Comparison of ENCODE assay signal across 31 cellular contexts in genomic region chr16:88600539-88600896, GRCh38. TPM values are rescaled to one million over a fixed set of nuclear protein-coding genes. Genes with fewer than 3 reads are reported as not detected.
DNase-seq lines count a peak whose midpoint lies in the region; ATAC-seq, FAIRE-seq and TF ChIP-seq lines count a peak whose summit lies in the region.
"Had no signal": no experiment of that assay in that cellular context is flagged by ENCODE, and none has a peak within 500 bp of the region (broad histone marks: within the 10 kb centered on the region; RNA-seq: fewer than 3 reads in every experiment).

No MANE protein-coding gene starts in this region.

- no peak overlapping the region for H2BK20ac ChIP-seq in H1 (ENCODE audit: low read length)

- no peak overlapping the region for H2AFZ ChIP-seq in H1 (ENCODE audit: low read length)
- H2AFZ ChIP-seq: PC-9 had no signal

- no peak overlapping the region for H3K27ac Mint-ChIP-seq in activated naive CD8-positive, alpha-beta T cell treated with anti-CD3 and anti-CD28 coated beads, Interleukin-2, amount 50 U/mL, for 24 hours
- H3K27ac Mint-ChIP-seq: activated T-helper 17 cell treated with anti-CD3 and anti-CD28 coated beads, Interleukin-2, amount 50 U/mL, for 72 hours; T-helper 1 cell treated with Interleukin-12 subunit alpha and Interleukin-12 subunit beta and Interleukin-4 antibody, amounts not matched to agents 30 μg/mL and 1 μg/mL, for 36 hours had no signal

- no peak overlapping the region for H3K4ac ChIP-seq in H1 (replicated peaks; ENCODE audit: insufficient read length, low read depth, low read length)

- no peak for TF ChIP-seq CTCF in H1 (IDR thresholded peaks at IDR 0.05; ENCODE audit: control extremely low read depth in 1 of 3, insufficient read depth in 1 of 3, low read depth in 1 of 3, low read length in 3 of 3)
- TF ChIP-seq CTCF in sigmoid colon (IDR thresholded peaks at IDR 0.05) = no peak

- intact Hi-C loops in right cardiac atrium (cut with DNase I) = no loop called here
- intact Hi-C loops in left cardiac atrium (cut with DNase I) = no loop called here
- intact Hi-C loops in sigmoid colon (cut with DNase I) = no loop called here

- H3K23ac ChIP-seq in H1 (ENCODE audit: insufficient read length) = no peak overlapping the region

- no peak overlapping the region for H4K91ac ChIP-seq in H1 (replicated peaks; ENCODE audit: insufficient read length, low read length)

- H3K23me2 ChIP-seq in H1 (ENCODE audit: low read depth, low read length) = no peaks in the 10 kb centered on the region

- no peak overlapping the region; a peak in 1 of 4 replicates for H3K4me2 ChIP-seq in H1 (ENCODE audit: insufficient read depth in 1 of 2, low read depth in 2 of 2, low read length in 2 of 2)
- H3K4me2 ChIP-seq: PC-9 had no signal

- TF ChIP-seq POLR2A in H1 (IDR thresholded peaks at IDR 0.05; ENCODE audit: control extremely low read depth in 1 of 2, low read depth in 2 of 2, low read length in 2 of 2) (no peak), sigmoid colon (IDR thresholded peaks at IDR 0.05) (no peak), erythroblast (IDR thresholded peaks at IDR 0.05; ENCODE audit: low read length) (no peak)

- DNase-seq in right cardiac atrium = no peak
- no peak for DNase-seq in left cardiac atrium
- no peak for DNase-seq in H1 (ENCODE audit: low read depth in 1 of 2, low spot score in 2 of 2)
- DNase-seq in sigmoid colon = no peak
- DNase-seq in erythroblast (lab: John Stamatoyannopoulos, UW) = no peak
- DNase-seq in activated naive CD8-positive, alpha-beta T cell treated with anti-CD3 and anti-CD28 coated beads, Interleukin-2, amount 50 U/mL, for 24 hours = no peak
- DNase-seq in NCI-H2227 (lab: John Stamatoyannopoulos, UW; ENCODE audit: unreplicated experiment) = no peak
- DNase-seq: activated CD4-positive, alpha-beta T cell treated with anti-CD3 and anti-CD28 coated beads for 1 hour; activated naive CD4-positive, alpha-beta T cell treated with anti-CD3 and anti-CD28 coated beads, Interleukin-2, amount 50 U/mL, for 16 hours; amygdala; brain microvascular endothelial cell; DMS53; effector CD4-positive, alpha-beta T cell; islet precursor cell; midbrain; naive B cell; NCI-H1436; NCI-H2081; NCI-H226; NCI-H69; occipital lobe; psoas muscle had no signal

- peaks cover 0 to 5% of the 10 kb centered on the region in 2 experiments; a peak in 1 of 4 replicates for H3K79me2 ChIP-seq in H1 (ENCODE audit: control insufficient read depth in 1 of 2, insufficient read depth in 2 of 2, low read length in 2 of 2)

- H3K18ac ChIP-seq in H1 (ENCODE audit: extremely low read depth, low read length) = no peak overlapping the region

- H3K9me3 ChIP-seq in right cardiac atrium (ENCODE audit: control insufficient read depth, low read length) (no peaks in the 10 kb centered on the region), H1 (ENCODE audit: insufficient read depth in 2 of 2, low read depth in 1 of 2, low read length in 1 of 2) (no peaks in the 10 kb centered on the region), sigmoid colon (no peaks in the 10 kb centered on the region)
- H3K9me3 ChIP-seq: psoas muscle had no signal

- WGBS in right cardiac atrium = 93% methylated on average over 6 of the region's 6 CpGs
- WGBS in H1 (ENCODE audit: extremely low coverage in 1 of 2, insufficient coverage in 1 of 2, insufficient read length in 1 of 2, insufficient replicate concordance in 2 of 2, low coverage in 1 of 2, low lambda C conversion rate in 2 of 2, missing lambda C conversion rate in 1 of 2), 2 experiments = 90% methylated on average over 6 of the region's 6 CpGs; no CpG with 5 or more reads in 1 of the 2 experiments
- WGBS in sigmoid colon, 2 donors = 93 to 95% methylated on average over 6 of the region's 6 CpGs

- peak overlapping the region; percentile 4 for H3K56ac ChIP-seq in H1 (replicated peaks; ENCODE audit: insufficient read length, low read depth, low read length)

- peaks cover 6 to 18% of the 10 kb centered on the region in 2 experiments for H4K20me1 ChIP-seq in H1 (replicated peaks in 1 of 2; ENCODE audit: control insufficient read depth in 1 of 2, insufficient read depth in 2 of 2, low read length in 2 of 2)

- H3K4me3 Mint-ChIP-seq in activated naive CD8-positive, alpha-beta T cell treated with anti-CD3 and anti-CD28 coated beads, Interleukin-2, amount 50 U/mL, for 24 hours = no peak overlapping the region
- H3K4me3 Mint-ChIP-seq: activated T-helper 17 cell treated with anti-CD3 and anti-CD28 coated beads, Interleukin-2, amount 50 U/mL, for 72 hours; stimulated activated effector memory CD8-positive, alpha-beta T cell treated with anti-CD3 and anti-CD28 coated beads, Interleukin-12 subunit alpha, Interleukin-12 subunit beta, amount 100 ng/mL, for 72 hours; T-helper 1 cell treated with Interleukin-12 subunit alpha and Interleukin-12 subunit beta and Interleukin-4 antibody, amounts not matched to agents 30 μg/mL and 1 μg/mL, for 36 hours had no signal

- H3K36me3 Mint-ChIP-seq in activated naive CD8-positive, alpha-beta T cell treated with anti-CD3 and anti-CD28 coated beads, Interleukin-2, amount 50 U/mL, for 24 hours (ENCODE audit: low read depth) = peaks cover 32% of the 10 kb centered on the region

- H2AK5ac ChIP-seq in H1 (ENCODE audit: low read depth, low read length) = no peak overlapping the region

- no peaks in the 10 kb centered on the region for H3K9me3 Mint-ChIP-seq in activated naive CD8-positive, alpha-beta T cell treated with anti-CD3 and anti-CD28 coated beads, Interleukin-2, amount 50 U/mL, for 24 hours
- H3K9me3 Mint-ChIP-seq: activated T-helper 17 cell treated with anti-CD3 and anti-CD28 coated beads, Interleukin-2, amount 50 U/mL, for 72 hours; naive B cell; stimulated activated effector memory CD8-positive, alpha-beta T cell treated with anti-CD3 and anti-CD28 coated beads, Interleukin-12 subunit alpha, Interleukin-12 subunit beta, amount 100 ng/mL, for 72 hours; T-helper 1 cell treated with Interleukin-12 subunit alpha and Interleukin-12 subunit beta and Interleukin-4 antibody, amounts not matched to agents 30 μg/mL and 1 μg/mL, for 36 hours had no signal

- H3K4me3 ChIP-seq in right cardiac atrium (ENCODE audit: low read length) = no peak overlapping the region
- H3K4me3 ChIP-seq in H1 (ENCODE audit: extremely low read depth in 1 of 4, insufficient read depth in 2 of 4, low read depth in 3 of 4, low read length in 4 of 4) = no peak overlapping the region
- no peak overlapping the region for H3K4me3 ChIP-seq in sigmoid colon
- H3K4me3 ChIP-seq: PC-9, psoas muscle had no signal

- H4K8ac ChIP-seq in H1 (ENCODE audit: extremely low read depth, insufficient read depth, low read length) = no peak overlapping the region

- H3K27me3 ChIP-seq in right cardiac atrium (ENCODE audit: control insufficient read depth, insufficient read depth) (no peaks in the 10 kb centered on the region), H1 (replicated peaks in 1 of 4; ENCODE audit: control insufficient read depth in 3 of 4, extremely low read depth in 1 of 4, insufficient read depth in 3 of 4, low read length in 3 of 4) (no peaks in the 10 kb centered on the region), sigmoid colon (no peaks in the 10 kb centered on the region)
- H3K27me3 ChIP-seq: brain microvascular endothelial cell had no signal

- H2BK120ac ChIP-seq in H1 (replicated peaks; ENCODE audit: low read depth, low read length) = no peak overlapping the region

- peaks cover 5% of the 10 kb centered on the region for H3K4me1 Mint-ChIP-seq in activated naive CD8-positive, alpha-beta T cell treated with anti-CD3 and anti-CD28 coated beads, Interleukin-2, amount 50 U/mL, for 24 hours

- H3K79me1 ChIP-seq in H1 (ENCODE audit: low read depth, low read length) = peaks cover 3% of the 10 kb centered on the region

- CTCF ChIA-PET in H1 (lab: Charles Lee; ENCODE audit: partially characterized antibody) = interaction anchor here (0.8 to 3.3 kb wide), 7 partner anchors 9 to 33 kb away, joined by 3 to 17 read pairs (median 4); no protein-coding TSS in a partner anchor

- H3K27ac ChIP-seq in right cardiac atrium (ENCODE audit: low read length) (peak overlapping the region; percentile 83), H1 (ENCODE audit: low read depth, low read length) (no peak overlapping the region), sigmoid colon (peak overlapping the region in 3 of 4 donors; percentile 29 to 55 (median 35))
- H3K27ac ChIP-seq: brain microvascular endothelial cell, PC-9 had no signal

- peaks cover 8% of the 10 kb centered on the region for H3K4me1 ChIP-seq in right cardiac atrium (ENCODE audit: control insufficient read depth, insufficient read depth, low read length)
- peaks cover 0 to 3% (median 0%) of the 10 kb centered on the region in 4 experiments; a peak in 3 of 7 replicates for H3K4me1 ChIP-seq in H1 (replicated peaks in 1 of 4; ENCODE audit: control insufficient read depth in 3 of 4, insufficient read depth in 4 of 4, low read length in 3 of 4)
- H3K4me1 ChIP-seq in sigmoid colon = peaks cover 0 to 5% (median 0%) of the 10 kb centered on the region in 4 donors
- H3K4me1 ChIP-seq: psoas muscle had no signal

- no peak overlapping the region for H2BK15ac ChIP-seq in H1 (ENCODE audit: low read length)

- no peaks in the 10 kb centered on the region for H3K27me3 Mint-ChIP-seq in activated naive CD8-positive, alpha-beta T cell treated with anti-CD3 and anti-CD28 coated beads, Interleukin-2, amount 50 U/mL, for 24 hours
- H3K27me3 Mint-ChIP-seq: activated T-helper 17 cell treated with anti-CD3 and anti-CD28 coated beads, Interleukin-2, amount 50 U/mL, for 72 hours; naive B cell had no signal

- no peak overlapping the region for H3K9ac ChIP-seq in H1 (replicated peaks in 1 of 4; ENCODE audit: extremely low read depth in 1 of 4, low read depth in 3 of 4, low read length in 3 of 4)

- no peak overlapping the region for H3K14ac ChIP-seq in H1 (ENCODE audit: insufficient read length)

- TF ChIP-seq RAD21 in H1 (IDR thresholded peaks at IDR 0.05 in 1 of 2, conservative IDR thresholded peaks at IDR 0.05 in 1 of 2; ENCODE audit: low read depth in 2 of 2, low read length in 2 of 2) = no peak

- no peak overlapping the region for H2BK12ac ChIP-seq in H1 (ENCODE audit: low read depth, low read length)

- no peak overlapping the region for H4K5ac ChIP-seq in H1 (ENCODE audit: insufficient read length, low read depth, low read length)

- FAIRE-seq in H1 (lab: Jason Lieb, UNC) = no peak
- FAIRE-seq: GM12892 had no signal

- peaks cover 17 to 43% (median 34%) of the 10 kb centered on the region in 4 experiments for H3K36me3 ChIP-seq in H1 (ENCODE audit: control insufficient read depth in 2 of 4, insufficient read depth in 4 of 4, low read length in 3 of 4)
- H3K36me3 ChIP-seq in sigmoid colon = peaks cover 10 to 72% (median 38%) of the 10 kb centered on the region in 4 donors

- TF ChIP-seq EP300 in H1 (IDR thresholded peaks at IDR 0.05; ENCODE audit: borderline replicate concordance in 1 of 2, low read depth in 2 of 2, low read length in 2 of 2) (no peak), sigmoid colon (IDR thresholded peaks at IDR 0.05) (no peak)

- H2BK5ac ChIP-seq in H1 (ENCODE audit: low read depth, low read length) = no peak overlapping the region

- POLR2A ChIA-PET in H1 (lab: Charles Lee; ENCODE audit: partially characterized antibody) = interaction anchor here (0.8 to 1.5 kb wide), 4 partner anchors 9 to 41 kb away, joined by 3 to 5 read pairs (median 4); partner anchors contain the start of gene IL17C

- no peak for ATAC-seq in right cardiac atrium
- ATAC-seq in left cardiac atrium = no peak
- ATAC-seq in activated naive CD8-positive, alpha-beta T cell treated with anti-CD3 and anti-CD28 coated beads, Interleukin-2, amount 50 U/mL, for 24 hours = no peak
- ATAC-seq: activated T-helper 17 cell treated with anti-CD3 and anti-CD28 coated beads, Interleukin-2, amount 50 U/mL, for 72 hours; HCT116; psoas muscle; SK-N-SH treated with all-trans-retinoic acid at 6 μM for 48 hours; stimulated activated effector memory CD8-positive, alpha-beta T cell treated with anti-CD3 and anti-CD28 coated beads, Interleukin-12 subunit alpha, Interleukin-12 subunit beta, amount 100 ng/mL, for 72 hours had no signal

RNA-seq across cellular contexts. Expression of gene ZC3H18, which starts 30.3 kb away (rescaled TPM):
- total RNA-seq in right cardiac atrium (10 to 100 TPM; 17.5 to 25.1 (median 21.2) TPM), left cardiac atrium (10 to 100 TPM; 23.1 to 25.3 TPM), sigmoid colon (10 to 100 TPM; 15.5 to 22.1 (median 16.6) TPM)
- polyA plus RNA-seq in right cardiac atrium (19.6 TPM), H1 (2011; rRNA removed) (12.1 and 19.2 TPM in 2 replicates), sigmoid colon (10 to 100 TPM in 2 of 3 donors, 1 to 10 TPM in 1; 9.6 to 37.7 (median 13.6) TPM)
- total RNA-seq in H1 (2021; fragmentation: NEBNext Ultra II Directional; extraction: Animal tissue kit (Norgen Biotek cat#: 25700)) = 70.3 and 73.2 TPM in 2 replicates
- 17.0 TPM for polyA plus RNA-seq in H1 (2011; cell fraction: cytosol; rRNA removed)
- 42.7 TPM for polyA plus RNA-seq in H1 (2011; cell fraction: nucleus; rRNA removed)
- 44.2 to 48.4 TPM (median 46.4 TPM) in 4 replicates for polyA plus RNA-seq in H1 (2012, experiment 1 of 2)
- 35.2 TPM for polyA plus RNA-seq in H1 (2012, experiment 2 of 2)
- polyA plus RNA-seq in H1 (2013, experiment 1 of 2) = 47.2 TPM
- 44.5 TPM for polyA plus RNA-seq in H1 (2013, experiment 2 of 2)
- polyA minus RNA-seq in H1 (2011; rRNA and poly(A)+ RNA removed) = 6.4 and 11.1 TPM in 2 replicates
- 19.7 TPM for polyA minus RNA-seq in H1 (2011; cell fraction: cytosol; rRNA and poly(A)+ RNA removed)
- 18.5 TPM for polyA minus RNA-seq in H1 (2011; cell fraction: nucleus; rRNA and poly(A)+ RNA removed)

RNA-seq across cellular contexts. Expression of gene IL17C, which starts 37.9 kb away (rescaled TPM):
- total RNA-seq in right cardiac atrium = not detected
- not detected for polyA plus RNA-seq in right cardiac atrium
- not detected for total RNA-seq in left cardiac atrium
- 1.1 and 1.4 TPM in 2 replicates for total RNA-seq in H1 (2021; fragmentation: NEBNext Ultra II Directional; extraction: Animal tissue kit (Norgen Biotek cat#: 25700))
- 1.9 and 3.0 TPM in 2 replicates for polyA plus RNA-seq in H1 (2011; rRNA removed)
- polyA plus RNA-seq in H1 (2011; cell fraction: cytosol; rRNA removed) = 1.4 TPM
- 4.2 TPM for polyA plus RNA-seq in H1 (2011; cell fraction: nucleus; rRNA removed)
- 2.1 to 3.1 TPM (median 2.5 TPM) in 4 replicates for polyA plus RNA-seq in H1 (2012, experiment 1 of 2)
- 2.6 TPM for polyA plus RNA-seq in H1 (2012, experiment 2 of 2)
- polyA plus RNA-seq in H1 (2013, experiment 1 of 2) = 3.1 TPM
- 3.4 TPM for polyA plus RNA-seq in H1 (2013, experiment 2 of 2)
- 0.34 and 0.41 TPM in 2 replicates for polyA minus RNA-seq in H1 (2011; rRNA and poly(A)+ RNA removed)
- 1.5 TPM for polyA minus RNA-seq in H1 (2011; cell fraction: cytosol; rRNA and poly(A)+ RNA removed)
- polyA minus RNA-seq in H1 (2011; cell fraction: nucleus; rRNA and poly(A)+ RNA removed) = 2.6 TPM
- total RNA-seq in sigmoid colon = not detected
- polyA plus RNA-seq in sigmoid colon = under 1 TPM in 1 of 3 donors, not detected in 2; 0.96 TPM
- total RNA-seq: occipital lobe, PC-9, psoas muscle, subcutaneous adipose tissue, ureter had no signal
- polyA plus RNA-seq: psoas muscle had no signal

RNA-seq across cellular contexts. Expression of gene CYBA, which starts 50.3 kb away (rescaled TPM):
- total RNA-seq in right cardiac atrium (100 to 1,000 TPM in 1 of 4 donors, 10 to 100 TPM in 3; 53.9 to 101 (median 70.7) TPM), left cardiac atrium (100 to 1,000 TPM in 1 of 2 donors, 10 to 100 TPM in 1; 58.9 to 131 TPM), sigmoid colon (100 to 1,000 TPM in 2 of 4 donors, 10 to 100 TPM in 2; 63.1 to 147 (median 105) TPM)
- polyA plus RNA-seq in right cardiac atrium (84.2 TPM), H1 (2011; rRNA removed) (254 and 340 TPM in 2 replicates), sigmoid colon (100 to 1,000 TPM in 2 of 3 donors, 10 to 100 TPM in 1; 81.1 to 429 (median 208) TPM)
- total RNA-seq in H1 (2021; fragmentation: NEBNext Ultra II Directional; extraction: Animal tissue kit (Norgen Biotek cat#: 25700)) = 136 and 161 TPM in 2 replicates
- polyA plus RNA-seq in H1 (2011; cell fraction: cytosol; rRNA removed) = 233 TPM
- 322 TPM for polyA plus RNA-seq in H1 (2011; cell fraction: nucleus; rRNA removed)
- polyA plus RNA-seq in H1 (2012, experiment 1 of 2) = 69.1 to 193 TPM (median 184 TPM) in 4 replicates
- 245 TPM for polyA plus RNA-seq in H1 (2012, experiment 2 of 2)
- 267 TPM for polyA plus RNA-seq in H1 (2013, experiment 1 of 2)
- polyA plus RNA-seq in H1 (2013, experiment 2 of 2) = 285 TPM
- 41.6 and 53.9 TPM in 2 replicates for polyA minus RNA-seq in H1 (2011; rRNA and poly(A)+ RNA removed)
- 80.0 TPM for polyA minus RNA-seq in H1 (2011; cell fraction: cytosol; rRNA and poly(A)+ RNA removed)
- 68.6 TPM for polyA minus RNA-seq in H1 (2011; cell fraction: nucleus; rRNA and poly(A)+ RNA removed)
